In genomic region chr4:6118201-6118600, GRCh38 we compare ENCODE assay signal across 14 cellular contexts.
DNase-seq lines count a peak whose midpoint lies in the region; ATAC-seq and TF ChIP-seq lines count a peak whose summit lies in the region.
"Had no signal": no experiment of that assay in that cellular context is flagged by ENCODE, and none has a peak within 500 bp of the region (broad histone marks: within the 10 kb centered on the region; RNA-seq: fewer than 3 reads in every experiment).

No MANE protein-coding gene starts in this region.

- H3K27ac ChIP-seq in coronary artery (no peak overlapping the region), upper lobe of right lung (no peak overlapping the region)
- H3K27ac ChIP-seq: BLaER1 treated with 17β-estradiol and CSF1 and Interleukin-3, amounts not matched to agents 10 nM and 100 nM; GM23248 had no signal

- no peaks in the 10 kb centered on the region for H3K4me1 ChIP-seq in upper lobe of right lung
- H3K4me1 ChIP-seq: BLaER1 treated with 17β-estradiol and CSF1 and Interleukin-3, amounts not matched to agents 10 nM and 100 nM; HAP-1 had no signal

- ATAC-seq in left lobe of liver (no peak), upper lobe of right lung (no peak)
- ATAC-seq in activated CD8-positive, alpha-beta T cell treated with anti-CD3 and anti-CD28 coated beads for 36 hours: no peak

- peaks cover 7% of the 10 kb centered on the region for H3K27me3 Mint-ChIP-seq in activated CD8-positive, alpha-beta T cell treated with anti-CD3 and anti-CD28 coated beads for 36 hours
- H3K27me3 Mint-ChIP-seq: CD4-positive, CD25-positive, alpha-beta regulatory T cell had no signal

- TF ChIP-seq CTCF in coronary artery (IDR thresholded peaks at IDR 0.05) (no peak), upper lobe of right lung (IDR thresholded peaks at IDR 0.05) (no peak)
- TF ChIP-seq CTCF in activated CD8-positive, alpha-beta T cell treated with anti-CD3 and anti-CD28 coated beads for 36 hours (IDR thresholded peaks at IDR 0.05): no peak

- H3K27me3 ChIP-seq in upper lobe of right lung: no peaks in the 10 kb centered on the region
- H3K27me3 ChIP-seq: BLaER1 treated with 17β-estradiol and CSF1 and Interleukin-3, amounts not matched to agents 10 nM and 100 nM had no signal

- CTCF ChIA-PET in activated CD8-positive, alpha-beta T cell treated with anti-CD3 and anti-CD28 coated beads for 36 hours (lab: Charles Lee): no interaction called here

- H3K4me1 Mint-ChIP-seq in activated CD8-positive, alpha-beta T cell treated with anti-CD3 and anti-CD28 coated beads for 36 hours (ENCODE audit: low read depth): no peaks in the 10 kb centered on the region

- DNase-seq in activated CD8-positive, alpha-beta memory T cell treated with anti-CD3 and anti-CD28 coated beads, Interleukin-2, amount 50 U/mL, for 48 hours: peak; percentile 25
- DNase-seq in activated CD8-positive, alpha-beta memory T cell treated with anti-CD3 and anti-CD28 coated beads, Interleukin-2, amount 50 U/mL, for 4 hours: no peak
- DNase-seq in coronary artery (ENCODE audit: low spot score): peak; percentile 26
- DNase-seq in left lobe of liver (ENCODE audit: low spot score): peak; percentile 23
- DNase-seq in upper lobe of right lung: peak; percentile 22
- no peak for DNase-seq in stimulated activated CD4-positive, alpha-beta T cell treated with anti-CD3 and anti-CD28 coated beads, Interleukin-1b, Interleukin-23, amount 100 ng/mL, for 48 hours
- no peak for DNase-seq in activated CD8-positive, alpha-beta T cell treated with anti-CD3 and anti-CD28 coated beads for 36 hours
- no peak for DNase-seq in NCI-H1092 treated with DMSO at 0.1 percent for 48 hours (lab: John Stamatoyannopoulos, UW)
- DNase-seq: ACHN; CD4-positive, CD25-positive, alpha-beta regulatory T cell; DMS53; GM23248 had no signal

- POLR2A ChIA-PET in activated CD8-positive, alpha-beta T cell treated with anti-CD3 and anti-CD28 coated beads for 36 hours (lab: Charles Lee): no interaction called here

- no peaks in the 10 kb centered on the region for H3K9me3 Mint-ChIP-seq in activated CD8-positive, alpha-beta T cell treated with anti-CD3 and anti-CD28 coated beads for 36 hours
- H3K9me3 Mint-ChIP-seq: CD4-positive, CD25-positive, alpha-beta regulatory T cell had no signal

- no peaks in the 10 kb centered on the region for H3K36me3 ChIP-seq in upper lobe of right lung
- H3K36me3 ChIP-seq: BLaER1 treated with 17β-estradiol and CSF1 and Interleukin-3, amounts not matched to agents 10 nM and 100 nM; HAP-1 had no signal

- no peak overlapping the region for H3K4me3 Mint-ChIP-seq in activated CD8-positive, alpha-beta T cell treated with anti-CD3 and anti-CD28 coated beads for 36 hours

- no peak overlapping the region for H3K4me3 ChIP-seq in coronary artery
- no peak overlapping the region for H3K4me3 ChIP-seq in upper lobe of right lung
- H3K4me3 ChIP-seq: BLaER1 treated with 17β-estradiol and CSF1 and Interleukin-3, amounts not matched to agents 10 nM and 100 nM; GM23248; HAP-1 had no signal

- no peaks in the 10 kb centered on the region for H3K9me3 ChIP-seq in upper lobe of right lung
- H3K9me3 ChIP-seq: BLaER1 treated with 17β-estradiol and CSF1 and Interleukin-3, amounts not matched to agents 10 nM and 100 nM; HAP-1 had no signal

- intact Hi-C loops in upper lobe of right lung (cut with DNase I): no loop called here
- intact Hi-C loops in activated CD8-positive, alpha-beta T cell treated with anti-CD3 and anti-CD28 coated beads for 36 hours (cut with micrococcal nuclease): no loop called here

- H3K27ac Mint-ChIP-seq in activated CD8-positive, alpha-beta T cell treated with anti-CD3 and anti-CD28 coated beads for 36 hours: no peak overlapping the region

- H3K36me3 Mint-ChIP-seq in activated CD8-positive, alpha-beta T cell treated with anti-CD3 and anti-CD28 coated beads for 36 hours (ENCODE audit: low read depth): no peaks in the 10 kb centered on the region

Comparison
In these comparisons a context has a peak if more than half of its experiments do, and no peak if none do; other contexts are left out.
1. DNase-seq: peak in activated CD8-positive, alpha-beta memory T cell treated with anti-CD3 and anti-CD28 coated beads, Interleukin-2, amount 50 U/mL, for 48 hours (single experiment), coronary artery (single experiment), left lobe of liver (single experiment) and upper lobe of right lung (single experiment); none in activated CD8-positive, alpha-beta memory T cell treated with anti-CD3 and anti-CD28 coated beads, Interleukin-2, amount 50 U/mL, for 4 hours (single experiment), stimulated activated CD4-positive, alpha-beta T cell treated with anti-CD3 and anti-CD28 coated beads, Interleukin-1b, Interleukin-23, amount 100 ng/mL, for 48 hours (single experiment), activated CD8-positive, alpha-beta T cell treated with anti-CD3 and anti-CD28 coated beads for 36 hours (single experiment) and NCI-H1092 treated with DMSO at 0.1 percent for 48 hours (single experiment).